In genomic region chr12:124491856-124492420, GRCh38 we compare ENCODE assay signal across 14 cellular contexts.
DNase-seq lines count a peak whose midpoint lies in the region; ATAC-seq and TF ChIP-seq lines count a peak whose summit lies in the region.
"Had no signal": no experiment of that assay in that cellular context is flagged by ENCODE, and none has a peak within 500 bp of the region (broad histone marks: within the 10 kb centered on the region; RNA-seq: fewer than 3 reads in every experiment).

No MANE protein-coding gene starts in this region.

- H3K36me3 Mint-ChIP-seq in activated T-helper 17 cell treated with anti-CD3 and anti-CD28 coated beads, Interleukin-2, amount 50 U/mL, for 72 hours (ENCODE audit: low read depth): peaks cover 14% of the 10 kb centered on the region
- H3K36me3 Mint-ChIP-seq in glutamatergic neuron (ENCODE audit: unreplicated experiment): no peaks in the 10 kb centered on the region
- peaks cover 7% of the 10 kb centered on the region for H3K36me3 Mint-ChIP-seq in stimulated activated effector memory CD8-positive, alpha-beta T cell treated with anti-CD3 and anti-CD28 coated beads, Interleukin-12 subunit alpha, Interleukin-12 subunit beta, amount 100 ng/mL, for 72 hours

- H3K4me1 Mint-ChIP-seq in activated T-helper 17 cell treated with anti-CD3 and anti-CD28 coated beads, Interleukin-2, amount 50 U/mL, for 72 hours: peaks cover 27% of the 10 kb centered on the region
- peaks cover 43% of the 10 kb centered on the region for H3K4me1 Mint-ChIP-seq in glutamatergic neuron (ENCODE audit: low read depth, unreplicated experiment)
- peaks cover 50% of the 10 kb centered on the region for H3K4me1 Mint-ChIP-seq in stimulated activated effector memory CD8-positive, alpha-beta T cell treated with anti-CD3 and anti-CD28 coated beads, Interleukin-12 subunit alpha, Interleukin-12 subunit beta, amount 100 ng/mL, for 72 hours

- ATAC-seq in Right ventricle myocardium superior (ENCODE audit: poor library complexity) (no peak), GM19328 (IDR thresholded peaks at IDR 0.05; ENCODE audit: unreplicated experiment) (no peak), GM21723 (IDR thresholded peaks at IDR 0.05; ENCODE audit: unreplicated experiment) (no peak)
- ATAC-seq in activated T-helper 17 cell treated with anti-CD3 and anti-CD28 coated beads, Interleukin-2, amount 50 U/mL, for 72 hours (replicated peaks): no peak
- ATAC-seq in stimulated activated effector memory CD8-positive, alpha-beta T cell treated with anti-CD3 and anti-CD28 coated beads, Interleukin-12 subunit alpha, Interleukin-12 subunit beta, amount 100 ng/mL, for 72 hours: no peak

- peak; percentile 33 for DNase-seq in Right ventricle myocardium superior
- DNase-seq in cardiac septum (ENCODE audit: low spot score): no peak
- DNase-seq in glutamatergic neuron: no peak
- DNase-seq in stimulated activated effector memory CD8-positive, alpha-beta T cell treated with anti-CD3 and anti-CD28 coated beads, Interleukin-12 subunit alpha, Interleukin-12 subunit beta, amount 100 ng/mL, for 72 hours (ENCODE audit: low spot score in 2 of 2): no peak
- DNase-seq in Kasumi-1 (lab: John Stamatoyannopoulos, UW): no peak
- DNase-seq: NCI-H1105; NCI-H187; NCI-H526 treated with DMSO at 0.1 percent for 48 hours; NK-92 treated with Interleukin-12 subunit alpha and Interleukin-12 subunit beta, amount 100 ng/mL, for 24 hours; OCI-M1; RPMI8226 had no signal

- no peaks in the 10 kb centered on the region for H3K9me3 Mint-ChIP-seq in activated T-helper 17 cell treated with anti-CD3 and anti-CD28 coated beads, Interleukin-2, amount 50 U/mL, for 72 hours
- peaks cover 18% of the 10 kb centered on the region for H3K9me3 Mint-ChIP-seq in glutamatergic neuron (ENCODE audit: unreplicated experiment)
- no peaks in the 10 kb centered on the region for H3K9me3 Mint-ChIP-seq in stimulated activated effector memory CD8-positive, alpha-beta T cell treated with anti-CD3 and anti-CD28 coated beads, Interleukin-12 subunit alpha, Interleukin-12 subunit beta, amount 100 ng/mL, for 72 hours

- no peak overlapping the region for H3K4me3 Mint-ChIP-seq in activated T-helper 17 cell treated with anti-CD3 and anti-CD28 coated beads, Interleukin-2, amount 50 U/mL, for 72 hours
- no peak overlapping the region for H3K4me3 Mint-ChIP-seq in glutamatergic neuron (ENCODE audit: unreplicated experiment)
- no peak overlapping the region for H3K4me3 Mint-ChIP-seq in stimulated activated effector memory CD8-positive, alpha-beta T cell treated with anti-CD3 and anti-CD28 coated beads, Interleukin-12 subunit alpha, Interleukin-12 subunit beta, amount 100 ng/mL, for 72 hours

- H3K27ac Mint-ChIP-seq in activated T-helper 17 cell treated with anti-CD3 and anti-CD28 coated beads, Interleukin-2, amount 50 U/mL, for 72 hours: peak overlapping the region; percentile 32
- peak overlapping the region; percentile 66 for H3K27ac Mint-ChIP-seq in glutamatergic neuron (ENCODE audit: unreplicated experiment)
- peak overlapping the region; percentile 96 for H3K27ac Mint-ChIP-seq in stimulated activated effector memory CD8-positive, alpha-beta T cell treated with anti-CD3 and anti-CD28 coated beads, Interleukin-12 subunit alpha, Interleukin-12 subunit beta, amount 100 ng/mL, for 72 hours

- intact Hi-C loops in Right ventricle myocardium superior (cut with DNase I): no loop called here
- intact Hi-C loops in cardiac septum (cut with DNase I): no loop called here

- TF ChIP-seq CTCF in glutamatergic neuron (IDR thresholded peaks at IDR 0.05; ENCODE audit: partially characterized antibody, unreplicated experiment): no peak

- no peaks in the 10 kb centered on the region for H3K27me3 Mint-ChIP-seq in activated T-helper 17 cell treated with anti-CD3 and anti-CD28 coated beads, Interleukin-2, amount 50 U/mL, for 72 hours
- peaks cover 18% of the 10 kb centered on the region for H3K27me3 Mint-ChIP-seq in glutamatergic neuron (ENCODE audit: unreplicated experiment)

Comparison
In these comparisons a context has a peak if more than half of its experiments do, and no peak if none do; other contexts are left out.
1. H3K27ac Mint-ChIP-seq: peak in every context shown above with its lines; median percentile 96 in stimulated activated effector memory CD8-positive, alpha-beta T cell treated with anti-CD3 and anti-CD28 coated beads, Interleukin-12 subunit alpha, Interleukin-12 subunit beta, amount 100 ng/mL, for 72 hours; 66 in glutamatergic neuron; 32 in activated T-helper 17 cell treated with anti-CD3 and anti-CD28 coated beads, Interleukin-2, amount 50 U/mL, for 72 hours.